ENCODE assay signal across 12 cellular contexts in genomic region chr7:73612598-73613269, GRCh38. TPM values are rescaled to one million over a fixed set of nuclear protein-coding genes. Genes with fewer than 3 reads are reported as not detected.
DNase-seq lines count a peak whose midpoint lies in the region; ATAC-seq, FAIRE-seq and TF ChIP-seq lines count a peak whose summit lies in the region.
"Had no signal": no experiment of that assay in that cellular context is flagged by ENCODE, and none has a peak within 500 bp of the region (broad histone marks: within the 10 kb centered on the region; RNA-seq: fewer than 3 reads in every experiment).

No MANE protein-coding gene starts in this region.

- no peaks in the 10 kb centered on the region for H3K36me3 Mint-ChIP-seq in natural killer cell treated with Interleukin-12 subunit alpha and Interleukin-12 subunit beta and Interleukin-15 and Interleukin-18, amount 100 ng/mL, for 72 hours
- no peaks in the 10 kb centered on the region for H3K36me3 Mint-ChIP-seq in activated T-helper 17 cell treated with anti-CD3 and anti-CD28 coated beads, Interleukin-2, amount 50 U/mL, for 72 hours (ENCODE audit: low read depth)
- H3K36me3 Mint-ChIP-seq: IgD-negative memory B cell had no signal

- H3K27me3 ChIP-seq in MG63 (no peaks in the 10 kb centered on the region), brain microvascular endothelial cell (replicated peaks) (peaks cover 3% of the 10 kb centered on the region)

- H3K36me3 ChIP-seq in MG63 (no peaks in the 10 kb centered on the region), brain microvascular endothelial cell (replicated peaks) (no peaks in the 10 kb centered on the region)

- no peaks in the 10 kb centered on the region for H3K9me3 Mint-ChIP-seq in natural killer cell treated with Interleukin-12 subunit alpha and Interleukin-12 subunit beta and Interleukin-15 and Interleukin-18, amount 100 ng/mL, for 72 hours
- H3K9me3 Mint-ChIP-seq in activated T-helper 17 cell treated with anti-CD3 and anti-CD28 coated beads, Interleukin-2, amount 50 U/mL, for 72 hours, result no peaks in the 10 kb centered on the region
- H3K9me3 Mint-ChIP-seq: IgD-negative memory B cell had no signal

- FAIRE-seq in D721Med (lab: Jason Lieb, UNC), result no peak

- H3K27ac Mint-ChIP-seq in natural killer cell treated with Interleukin-12 subunit alpha and Interleukin-12 subunit beta and Interleukin-15 and Interleukin-18, amount 100 ng/mL, for 72 hours, result no peak overlapping the region
- H3K27ac Mint-ChIP-seq in activated T-helper 17 cell treated with anti-CD3 and anti-CD28 coated beads, Interleukin-2, amount 50 U/mL, for 72 hours, result no peak overlapping the region

- no peak overlapping the region for H3K4me3 Mint-ChIP-seq in natural killer cell treated with Interleukin-12 subunit alpha and Interleukin-12 subunit beta and Interleukin-15 and Interleukin-18, amount 100 ng/mL, for 72 hours
- H3K4me3 Mint-ChIP-seq in activated T-helper 17 cell treated with anti-CD3 and anti-CD28 coated beads, Interleukin-2, amount 50 U/mL, for 72 hours, result no peak overlapping the region
- H3K4me3 Mint-ChIP-seq: IgD-negative memory B cell had no signal

- TF ChIP-seq CTCF in D721Med (IDR thresholded peaks at IDR 0.05; ENCODE audit: insufficient read depth, missing control alignments) (peak; percentile 13), brain microvascular endothelial cell (IDR thresholded peaks at IDR 0.05; ENCODE audit: low read depth, low read length, missing control alignments) (peak; percentile 50)

- no peak overlapping the region for H3K27ac ChIP-seq in brain microvascular endothelial cell

- in situ Hi-C loops in brain microvascular endothelial cell (cut with HindIII; ENCODE audit: low pct_ligation_motif_present, low sequenced_read_pairs), result no loop called here

- no peaks in the 10 kb centered on the region for H3K9me3 ChIP-seq in MG63

- ATAC-seq in natural killer cell treated with Interleukin-12 subunit alpha and Interleukin-12 subunit beta and Interleukin-15 and Interleukin-18, amount 100 ng/mL, for 72 hours, result no peak
- ATAC-seq in GM21447 (IDR thresholded peaks at IDR 0.05; ENCODE audit: unreplicated experiment), result no peak
- ATAC-seq in activated T-helper 17 cell treated with anti-CD3 and anti-CD28 coated beads, Interleukin-2, amount 50 U/mL, for 72 hours (replicated peaks), result no peak

- H3K4me1 Mint-ChIP-seq in natural killer cell treated with Interleukin-12 subunit alpha and Interleukin-12 subunit beta and Interleukin-15 and Interleukin-18, amount 100 ng/mL, for 72 hours (ENCODE audit: low read depth in 2 of 2), result peaks cover 0 to 3% of the 10 kb centered on the region in 2 donors
- H3K4me1 Mint-ChIP-seq in activated T-helper 17 cell treated with anti-CD3 and anti-CD28 coated beads, Interleukin-2, amount 50 U/mL, for 72 hours, result no peaks in the 10 kb centered on the region

- DNase-seq in D721Med (ENCODE audit: insufficient read length, low spot score), result no peak
- peak; percentile 41 for DNase-seq in MG63
- DNase-seq in brain microvascular endothelial cell, result peak; percentile 25
- DNase-seq in myocyte (ENCODE audit: low read depth), result peak; percentile 56
- no peak for DNase-seq in natural killer cell treated with Interleukin-12 subunit alpha and Interleukin-12 subunit beta and Interleukin-15 and Interleukin-18, amount 100 ng/mL, for 72 hours (ENCODE audit: low spot score)
- DNase-seq in NCI-H1436 treated with DMSO at 0.1 percent for 48 hours (lab: John Stamatoyannopoulos, UW), result no peak
- DNase-seq: activated CD8-positive, alpha-beta memory T cell treated with anti-CD3 and anti-CD28 coated beads for 24 hours; glutamatergic neuron; stimulated activated CD4-positive, alpha-beta T cell treated with anti-CD3 and anti-CD28 coated beads, Interleukin-1b, Interleukin-23, amount 100 ng/mL, for 48 hours had no signal

- H3K4me3 ChIP-seq in MG63 (no peak overlapping the region), brain microvascular endothelial cell (ENCODE audit: low read depth, low read length) (no peak overlapping the region)

- peaks cover 17 to 24% of the 10 kb centered on the region in 2 donors for H3K27me3 Mint-ChIP-seq in natural killer cell treated with Interleukin-12 subunit alpha and Interleukin-12 subunit beta and Interleukin-15 and Interleukin-18, amount 100 ng/mL, for 72 hours
- H3K27me3 Mint-ChIP-seq in activated T-helper 17 cell treated with anti-CD3 and anti-CD28 coated beads, Interleukin-2, amount 50 U/mL, for 72 hours, result peaks cover 23% of the 10 kb centered on the region

RNA-seq across cellular contexts. Expression of gene MLXIPL, which starts 11.6 kb away (rescaled TPM):
- total RNA-seq in MG63 (2014; rRNA removed; shearing (Covaris generic); ENCODE audit: low replicate concordance), result not detected in 2 replicates
- 10.6 and 18.6 TPM in 2 replicates for total RNA-seq in myocyte
- 0.26 TPM for polyA plus RNA-seq in myocyte (2012)
- total RNA-seq in natural killer cell treated with Interleukin-12 subunit alpha and Interleukin-12 subunit beta and Interleukin-15 and Interleukin-18, amount 100 ng/mL, for 72 hours, result under 1 TPM in 1 of 2 donors, not detected in 1; 0.43 TPM
- not detected for total RNA-seq in activated T-helper 17 cell treated with anti-CD3 and anti-CD28 coated beads, Interleukin-2, amount 50 U/mL, for 72 hours
- polyA plus RNA-seq: IgD-negative memory B cell had no signal

RNA-seq across cellular contexts. Expression of gene TBL2, which starts 34.4 kb away (rescaled TPM):
- 68.6 and 79.0 TPM in 2 replicates for total RNA-seq in MG63 (2014; rRNA removed; shearing (Covaris generic); ENCODE audit: low replicate concordance)
- total RNA-seq in myocyte, result 80.7 and 82.0 TPM in 2 replicates
- polyA plus RNA-seq in myocyte (2012), result 70.3 TPM
- total RNA-seq in natural killer cell treated with Interleukin-12 subunit alpha and Interleukin-12 subunit beta and Interleukin-15 and Interleukin-18, amount 100 ng/mL, for 72 hours, result 10 to 100 TPM; 30.7 to 36.6 TPM
- 10 to 100 TPM; 34.7 to 43.5 TPM for total RNA-seq in activated T-helper 17 cell treated with anti-CD3 and anti-CD28 coated beads, Interleukin-2, amount 50 U/mL, for 72 hours

RNA-seq across cellular contexts. Expression of gene VPS37D, which starts 54.9 kb away (rescaled TPM):
- total RNA-seq in MG63 (2014; rRNA removed; shearing (Covaris generic); ENCODE audit: low replicate concordance), result 1.4 and 2.6 TPM in 2 replicates
- total RNA-seq in myocyte, result 5.7 and 6.1 TPM in 2 replicates
- 4.3 TPM for polyA plus RNA-seq in myocyte (2012)
- total RNA-seq in natural killer cell treated with Interleukin-12 subunit alpha and Interleukin-12 subunit beta and Interleukin-15 and Interleukin-18, amount 100 ng/mL, for 72 hours, result under 1 TPM; 0.25 to 0.36 TPM
- total RNA-seq in activated T-helper 17 cell treated with anti-CD3 and anti-CD28 coated beads, Interleukin-2, amount 50 U/mL, for 72 hours, result under 1 TPM; 0.15 to 0.48 TPM

RNA-seq across cellular contexts. Expression of gene BCL7B, which starts 55.2 kb away (rescaled TPM):
- total RNA-seq in MG63 (2014; rRNA removed; shearing (Covaris generic); ENCODE audit: low replicate concordance), result 31.6 and 33.3 TPM in 2 replicates
- total RNA-seq in myocyte, result 69.4 and 83.5 TPM in 2 replicates
- polyA plus RNA-seq in myocyte (2012), result 74.0 TPM
- 10 to 100 TPM; 78.7 to 83.7 TPM for total RNA-seq in natural killer cell treated with Interleukin-12 subunit alpha and Interleukin-12 subunit beta and Interleukin-15 and Interleukin-18, amount 100 ng/mL, for 72 hours
- 10 to 100 TPM; 52.4 to 76.7 TPM for total RNA-seq in activated T-helper 17 cell treated with anti-CD3 and anti-CD28 coated beads, Interleukin-2, amount 50 U/mL, for 72 hours

Comparison
In these comparisons a context has a peak if more than half of its experiments do, and no peak if none do; other contexts are left out.
1. DNase-seq: peak in MG63 (single experiment), brain microvascular endothelial cell (single experiment) and myocyte (single experiment); none in D721Med (single experiment), natural killer cell treated with Interleukin-12 subunit alpha and Interleukin-12 subunit beta and Interleukin-15 and Interleukin-18, amount 100 ng/mL, for 72 hours (single experiment) and NCI-H1436 treated with DMSO at 0.1 percent for 48 hours (single experiment).